ENCODE assay signal across 11 cellular contexts in genomic region chr15:70493787-70494514, GRCh38.
A peak's percentile ranks its signal among the peaks of the same experiment; 100 is the strongest.
DNase-seq lines count a peak whose midpoint lies in the region; ATAC-seq and TF ChIP-seq lines count a peak whose summit lies in the region.
"Had no signal": no experiment of that assay in that cellular context is flagged by ENCODE, and none has a peak within 500 bp of the region (broad histone marks: within the 10 kb centered on the region; RNA-seq: fewer than 3 reads in every experiment).

No MANE protein-coding gene starts in this region.

- H3K27ac ChIP-seq in RWPE1 (peak overlapping the region; percentile 88), esophagus (ENCODE audit: low read depth in 2 of 2, low read length in 1 of 2) (peak overlapping the region; percentile 85 to 95)
- H3K27ac ChIP-seq: BLaER1 had no signal

- no peak overlapping the region for H3K4me3 Mint-ChIP-seq in activated naive CD8-positive, alpha-beta T cell treated with anti-CD3 and anti-CD28 coated beads, Interleukin-2, amount 10 ng/mL, durations not matched to agents 7 days and 5 days
- H3K4me3 Mint-ChIP-seq in activated naive CD8-positive, alpha-beta T cell treated with anti-CD3 and anti-CD28 coated beads for 36 hours: no peak overlapping the region
- peak overlapping the region; percentile 25 to 79 for H3K4me3 Mint-ChIP-seq in stimulated activated naive CD8-positive, alpha-beta T cell treated with anti-CD3 and anti-CD28 coated beads, Interleukin-15, amount 100 ng/mL, for 72 hours

- H3K4me1 ChIP-seq in esophagus (ENCODE audit: control insufficient read depth in 2 of 2, insufficient read depth in 2 of 2, low read length in 1 of 2): peaks cover 3 to 28% of the 10 kb centered on the region in 2 donors

- no peak for DNase-seq in activated naive CD8-positive, alpha-beta T cell treated with anti-CD3 and anti-CD28 coated beads, Interleukin-2, amount 10 ng/mL, durations not matched to agents 7 days and 5 days
- DNase-seq in activated naive CD8-positive, alpha-beta T cell treated with anti-CD3 and anti-CD28 coated beads for 36 hours: no peak
- peak; percentile 59 for DNase-seq in RWPE1 (ENCODE audit: low spot score)
- no peak for DNase-seq in stimulated activated naive CD8-positive, alpha-beta T cell treated with anti-CD3 and anti-CD28 coated beads, Interleukin-15, amount 100 ng/mL, for 72 hours
- DNase-seq in Kasumi-1 (lab: John Stamatoyannopoulos, UW): no peak
- no peak for DNase-seq in NAMALWA (ENCODE audit: low spot score)
- no peak for DNase-seq in cerebellar nuclear complex (lab: John Stamatoyannopoulos, UW)
- DNase-seq: anterior cingulate cortex, NCI-H187 had no signal

- peaks cover 64% of the 10 kb centered on the region for H3K4me1 Mint-ChIP-seq in activated naive CD8-positive, alpha-beta T cell treated with anti-CD3 and anti-CD28 coated beads, Interleukin-2, amount 10 ng/mL, durations not matched to agents 7 days and 5 days
- peaks cover 60% of the 10 kb centered on the region for H3K4me1 Mint-ChIP-seq in activated naive CD8-positive, alpha-beta T cell treated with anti-CD3 and anti-CD28 coated beads for 36 hours
- peaks cover 64% of the 10 kb centered on the region for H3K4me1 Mint-ChIP-seq in stimulated activated naive CD8-positive, alpha-beta T cell treated with anti-CD3 and anti-CD28 coated beads, Interleukin-15, amount 100 ng/mL, for 72 hours

- WGBS in esophagus, 2 donors: 70 to 71% methylated on average over 13 of the region's 13 CpGs

- no peaks in the 10 kb centered on the region for H3K36me3 ChIP-seq in esophagus (ENCODE audit: control insufficient read depth in 2 of 2, insufficient read depth in 2 of 2, low read length in 1 of 2)
- H3K36me3 ChIP-seq: BLaER1 had no signal

- H3K9me3 ChIP-seq in esophagus (ENCODE audit: control insufficient read depth in 2 of 2, insufficient read depth in 1 of 2, low read depth in 1 of 2, low read length in 1 of 2): no peaks in the 10 kb centered on the region
- H3K9me3 ChIP-seq: BLaER1 had no signal

- no peak for TF ChIP-seq CTCF in RWPE1 (conservative IDR thresholded peaks at IDR 0.05; ENCODE audit: low read depth)

- POLR2A ChIA-PET in activated naive CD8-positive, alpha-beta T cell treated with anti-CD3 and anti-CD28 coated beads, Interleukin-2, amount 10 ng/mL, durations not matched to agents 7 days and 5 days (lab: Charles Lee): interaction anchor here (1.5 to 3.1 kb wide), 4 partner anchors 11 to 15 kb away, joined by 3 to 18 read pairs (median 14); no protein-coding TSS in a partner anchor
- POLR2A ChIA-PET in RWPE1 (lab: Yijun Ruan, JAX; ENCODE audit: low non-redundant PET): no interaction called here

- no peak overlapping the region for H3K4me3 ChIP-seq in esophagus (ENCODE audit: low read depth in 1 of 2, low read length in 2 of 2)
- H3K4me3 ChIP-seq: BLaER1 had no signal

- ATAC-seq in activated naive CD8-positive, alpha-beta T cell treated with anti-CD3 and anti-CD28 coated beads, Interleukin-2, amount 10 ng/mL, durations not matched to agents 7 days and 5 days (ENCODE audit: low read depth): no peak
- ATAC-seq in stimulated activated naive CD8-positive, alpha-beta T cell treated with anti-CD3 and anti-CD28 coated beads, Interleukin-15, amount 100 ng/mL, for 72 hours: no peak

- peak overlapping the region; percentile 92 for H3K27ac Mint-ChIP-seq in activated naive CD8-positive, alpha-beta T cell treated with anti-CD3 and anti-CD28 coated beads, Interleukin-2, amount 10 ng/mL, durations not matched to agents 7 days and 5 days
- H3K27ac Mint-ChIP-seq in activated naive CD8-positive, alpha-beta T cell treated with anti-CD3 and anti-CD28 coated beads for 36 hours: no peak overlapping the region
- peak overlapping the region; percentile 35 to 51 for H3K27ac Mint-ChIP-seq in stimulated activated naive CD8-positive, alpha-beta T cell treated with anti-CD3 and anti-CD28 coated beads, Interleukin-15, amount 100 ng/mL, for 72 hours

- H3K27me3 ChIP-seq in esophagus (ENCODE audit: control insufficient read depth in 1 of 2, insufficient read depth in 2 of 2, low read length in 2 of 2): no peaks in the 10 kb centered on the region

- CTCF ChIA-PET in RWPE1 (lab: Yijun Ruan, JAX): interaction anchor here (0.6 to 1.3 kb wide), 2 partner anchors 143 to 641 kb away, joined by 3 to 4 read pairs; no protein-coding TSS in a partner anchor

- no peaks in the 10 kb centered on the region for H3K36me3 Mint-ChIP-seq in activated naive CD8-positive, alpha-beta T cell treated with anti-CD3 and anti-CD28 coated beads, Interleukin-2, amount 10 ng/mL, durations not matched to agents 7 days and 5 days
- H3K36me3 Mint-ChIP-seq in activated naive CD8-positive, alpha-beta T cell treated with anti-CD3 and anti-CD28 coated beads for 36 hours: no peaks in the 10 kb centered on the region

- peaks cover 49% of the 10 kb centered on the region for H3K27me3 Mint-ChIP-seq in activated naive CD8-positive, alpha-beta T cell treated with anti-CD3 and anti-CD28 coated beads, Interleukin-2, amount 10 ng/mL, durations not matched to agents 7 days and 5 days
- H3K27me3 Mint-ChIP-seq in activated naive CD8-positive, alpha-beta T cell treated with anti-CD3 and anti-CD28 coated beads for 36 hours: peaks cover 26% of the 10 kb centered on the region
- peaks cover 54% of the 10 kb centered on the region for H3K27me3 Mint-ChIP-seq in stimulated activated naive CD8-positive, alpha-beta T cell treated with anti-CD3 and anti-CD28 coated beads, Interleukin-15, amount 100 ng/mL, for 72 hours

- H3K9me3 Mint-ChIP-seq in activated naive CD8-positive, alpha-beta T cell treated with anti-CD3 and anti-CD28 coated beads, Interleukin-2, amount 10 ng/mL, durations not matched to agents 7 days and 5 days: no peaks in the 10 kb centered on the region
- H3K9me3 Mint-ChIP-seq in activated naive CD8-positive, alpha-beta T cell treated with anti-CD3 and anti-CD28 coated beads for 36 hours: no peaks in the 10 kb centered on the region
- H3K9me3 Mint-ChIP-seq in stimulated activated naive CD8-positive, alpha-beta T cell treated with anti-CD3 and anti-CD28 coated beads, Interleukin-15, amount 100 ng/mL, for 72 hours: no peaks in the 10 kb centered on the region

Comparison
In these comparisons a context has a peak if more than half of its experiments do, and no peak if none do; other contexts are left out.
1. H3K4me3 Mint-ChIP-seq: peak in stimulated activated naive CD8-positive, alpha-beta T cell treated with anti-CD3 and anti-CD28 coated beads, Interleukin-15, amount 100 ng/mL, for 72 hours (2 of 2); none in activated naive CD8-positive, alpha-beta T cell treated with anti-CD3 and anti-CD28 coated beads, Interleukin-2, amount 10 ng/mL, durations not matched to agents 7 days and 5 days (single experiment) and activated naive CD8-positive, alpha-beta T cell treated with anti-CD3 and anti-CD28 coated beads for 36 hours (single experiment).